ENCODE assay signal across 9 cellular contexts in the genomic region with DNA sequence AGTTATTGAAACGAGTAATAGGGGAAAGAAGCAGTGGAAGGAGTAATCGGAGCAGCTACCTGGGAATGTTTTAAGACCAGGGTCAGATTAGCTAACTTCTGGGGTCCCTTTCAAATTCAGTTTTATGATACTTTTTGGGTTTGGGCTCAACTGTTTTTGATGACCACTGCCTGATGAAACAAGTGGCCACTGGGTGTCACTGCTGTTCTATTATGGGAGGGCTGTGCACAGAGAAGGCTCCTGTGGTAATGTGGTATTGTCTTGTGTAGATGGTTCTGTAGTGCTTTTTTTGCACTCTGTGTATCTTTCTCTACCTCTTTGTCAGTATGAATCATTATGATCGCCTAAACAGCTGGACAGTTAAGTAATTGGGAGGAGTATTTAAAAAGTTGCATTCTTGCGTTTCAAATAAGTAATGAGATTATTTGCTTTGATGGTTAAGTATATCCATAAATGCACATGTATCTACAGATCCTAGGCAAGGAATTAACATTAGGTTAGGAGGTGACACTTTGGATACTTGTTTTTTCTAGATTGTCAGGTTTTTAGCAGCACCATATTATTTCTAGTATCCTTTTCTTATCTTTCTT.
DNase-seq lines count a peak whose midpoint lies in the region; ATAC-seq, FAIRE-seq and TF ChIP-seq lines count a peak whose summit lies in the region.
"Had no signal": no experiment of that assay in that cellular context is flagged by ENCODE, and none has a peak within 500 bp of the region (broad histone marks: within the 10 kb centered on the region; RNA-seq: fewer than 3 reads in every experiment).

No MANE protein-coding gene starts in this region.

- no peak overlapping the region for H3K27ac ChIP-seq in Panc1 (ENCODE audit: low read length)
- H3K27ac ChIP-seq in kidney (ENCODE audit: low read depth in 2 of 2, low read length in 2 of 2) = no peak overlapping the region

- CTCF ChIA-PET in Panc1 (lab: Charles Lee) = no interaction called here

- no peak overlapping the region for H3K9ac ChIP-seq in kidney (ENCODE audit: low read length in 2 of 2)

- POLR2A ChIA-PET in Panc1 (lab: Charles Lee) = no interaction called here

- H3K9me3 ChIP-seq in Panc1 (ENCODE audit: control insufficient read depth, insufficient read depth, low read depth, low read length) (no peaks in the 10 kb centered on the region), kidney (ENCODE audit: control insufficient read depth in 1 of 2, low read length in 2 of 2) (no peaks in the 10 kb centered on the region)

- peak; percentile 94 for TF ChIP-seq CTCF in Panc1 (IDR thresholded peaks at IDR 0.05)
- peak; percentile 71 for TF ChIP-seq CTCF in cardiac fibroblast (IDR thresholded peaks at IDR 0.05; ENCODE audit: low read depth, low read length)
- TF ChIP-seq CTCF in kidney (IDR thresholded peaks at IDR 0.05; ENCODE audit: borderline replicate concordance, extremely low read depth, insufficient read depth) = peak; percentile 67

- H3K4me1 ChIP-seq in Panc1 (ENCODE audit: control insufficient read depth, insufficient read depth, low read length) (no peaks in the 10 kb centered on the region), kidney (ENCODE audit: control insufficient read depth in 1 of 2, insufficient read depth in 1 of 2, low read depth in 1 of 2, low read length in 2 of 2) (no peaks in the 10 kb centered on the region)

- ATAC-seq in GM21786 (IDR thresholded peaks at IDR 0.05; ENCODE audit: unreplicated experiment) (peak; percentile 87), Panc1 (peak; percentile 97)

- in situ Hi-C loops in Panc1 (cut with HindIII; ENCODE audit: low pct_unique_long_range_greater_than_20kb, low sequenced_read_pairs) = no loop called here

- intact Hi-C loops in Panc1 (cut with micrococcal nuclease; ENCODE audit: unreplicated experiment) = loop anchor here (1.0 to 5.0 kb wide), 2 partner anchors 576 to 1553 kb away; no protein-coding TSS in a partner anchor
- intact Hi-C loops in kidney (cut with DNase I) = no loop called here

- no peaks in the 10 kb centered on the region for H3K27me3 ChIP-seq in Panc1 (ENCODE audit: control insufficient read depth, insufficient read depth, low read length)

- DNase-seq in SIG-M5 treated with dmso at 0.1 percent for 504 hours (lab: John Stamatoyannopoulos, UW; ENCODE audit: unreplicated experiment) (peak; percentile 49), SIG-M5 (lab: John Stamatoyannopoulos, UW) (no peak), HuH-7 (ENCODE audit: low spot score) (peak; percentile 52), Panc1 (ENCODE audit: low read depth, low spot score) (peak; percentile 52), cardiac fibroblast (ENCODE audit: low read depth in 2 of 2) (peak; percentile 64 to 89), kidney (no peak)
- peak; percentile 19 to 53 (median 35) for DNase-seq in stimulated activated CD4-positive, alpha-beta T cell treated with anti-CD3 and anti-CD28 coated beads, TNF-alpha, amount 100 ng/mL, for 48 hours (ENCODE audit: low read depth in 3 of 3)

- no peak for FAIRE-seq in kidney (lab: Jason Lieb, UNC)
- FAIRE-seq: G401.6 had no signal

- no peak overlapping the region for H3K4me3 ChIP-seq in Panc1 (ENCODE audit: low read depth in 2 of 2, low read length in 2 of 2)
- no peak overlapping the region for H3K4me3 ChIP-seq in cardiac fibroblast (replicated peaks in 1 of 2; ENCODE audit: low read depth in 2 of 2, low read length in 2 of 2)
- H3K4me3 ChIP-seq in kidney (ENCODE audit: low read length in 2 of 2) = no peak overlapping the region

- no TSS peak for BruUV-seq in Panc1 (replicated peaks; lab: Mats Ljungman, UMichigan)

- H3K36me3 ChIP-seq in Panc1 (ENCODE audit: control insufficient read depth, insufficient read depth, low read length) = no peaks in the 10 kb centered on the region
- H3K36me3 ChIP-seq in kidney (ENCODE audit: control insufficient read depth in 1 of 2, insufficient read depth in 2 of 2, low read length in 2 of 2) = no peaks in the 10 kb centered on the region

Comparison
In these comparisons a context has a peak if more than half of its experiments do, and no peak if none do; other contexts are left out.
1. DNase-seq: peak in SIG-M5 treated with dmso at 0.1 percent for 504 hours (single experiment), HuH-7 (single experiment), Panc1 (single experiment), cardiac fibroblast (2 of 2) and stimulated activated CD4-positive, alpha-beta T cell treated with anti-CD3 and anti-CD28 coated beads, TNF-alpha, amount 100 ng/mL, for 48 hours (3 of 3); none in SIG-M5 (single experiment) and kidney (single experiment).
2. Peak in every context shown above with its lines, with median percentiles within 50 percentile points of each other: CTCF ChIP-seq.